9 cellular contexts compared by ENCODE assay signal in genomic region chr19:36916991-36917390, GRCh38. TPM values are rescaled to one million over a fixed set of nuclear protein-coding genes. Genes with fewer than 3 reads are reported as not detected.
DNase-seq lines count a peak whose midpoint lies in the region; ATAC-seq, FAIRE-seq and TF ChIP-seq lines count a peak whose summit lies in the region.
"Had no signal": no experiment of that assay in that cellular context is flagged by ENCODE, and none has a peak within 500 bp of the region (broad histone marks: within the 10 kb centered on the region; RNA-seq: fewer than 3 reads in every experiment).

No MANE protein-coding gene starts in this region.

- no peaks in the 10 kb centered on the region for H3K27me3 Mint-ChIP-seq in naive B cell

- H3K4me3 ChIP-seq in NT2/D1 (ENCODE audit: insufficient read length, low read depth) (peak overlapping the region; percentile 90), H1 (ENCODE audit: extremely low read depth in 1 of 4, insufficient read depth in 2 of 4, low read depth in 3 of 4, low read length in 4 of 4) (peak overlapping the region; percentile 81 to 92 (median 84); a peak in 7 of 8 replicates)

- peak overlapping the region; percentile 9; the same call in 1 of the 2 replicates for H4K8ac ChIP-seq in H1 (ENCODE audit: extremely low read depth, insufficient read depth, low read length)

- H3K36me3 Mint-ChIP-seq in naive B cell, result peaks cover 31 to 37% of the 10 kb centered on the region in 2 donors

- peak overlapping the region; percentile 84 to 96 (median 94) for H3K4me3 Mint-ChIP-seq in naive B cell

- peak overlapping the region; percentile 99 for H2AFZ ChIP-seq in H1 (ENCODE audit: low read length)

- H3K4ac ChIP-seq in H1 (replicated peaks; ENCODE audit: insufficient read length, low read depth, low read length), result no peak overlapping the region

- H3K14ac ChIP-seq in H1 (ENCODE audit: insufficient read length), result no peak overlapping the region

- DNase-seq in ELF-1 (ENCODE audit: low read depth, low spot score) (peak; percentile 5), NT2/D1 (ENCODE audit: low read depth, low spot score) (no peak), H1 (ENCODE audit: low read depth in 1 of 2, low spot score in 2 of 2) (no peak), naive B cell (no peak), GDM1 (lab: John Stamatoyannopoulos, UW) (no peak), SKM-1 (lab: John Stamatoyannopoulos, UW; ENCODE audit: unreplicated experiment) (no peak)
- no peak for DNase-seq in activated CD8-positive, alpha-beta memory T cell treated with anti-CD3 and anti-CD28 coated beads, Interleukin-2, amount 50 U/mL, for 48 hours

- H2BK5ac ChIP-seq in H1 (ENCODE audit: low read depth, low read length), result no peak overlapping the region

- H3K36me3 ChIP-seq in NT2/D1 (ENCODE audit: insufficient read depth, insufficient read length, low read length) (peaks cover 15% of the 10 kb centered on the region), H1 (ENCODE audit: control insufficient read depth in 2 of 4, insufficient read depth in 4 of 4, low read length in 3 of 4) (peaks cover 0 to 10% (median 4%) of the 10 kb centered on the region in 4 experiments; a peak in 4 of 8 replicates)

- H3K56ac ChIP-seq in H1 (replicated peaks; ENCODE audit: insufficient read length, low read depth, low read length), result no peak overlapping the region

- H3K79me2 ChIP-seq in H1 (ENCODE audit: control insufficient read depth in 1 of 2, insufficient read depth in 2 of 2, low read length in 2 of 2), result no peaks in the 10 kb centered on the region; a peak in 1 of 4 replicates

- WGBS in H1 (ENCODE audit: extremely low coverage in 1 of 2, insufficient coverage in 1 of 2, insufficient read length in 1 of 2, insufficient replicate concordance in 2 of 2, low coverage in 1 of 2, low lambda C conversion rate in 2 of 2, missing lambda C conversion rate in 1 of 2), 2 experiments, result 81% methylated on average over 7 of the region's 7 CpGs; no CpG with 5 or more reads in 1 of the 2 experiments

- H4K5ac ChIP-seq in H1 (ENCODE audit: insufficient read length, low read depth, low read length), result no peak overlapping the region

- TF ChIP-seq POLR2A in H1 (IDR thresholded peaks at IDR 0.05; ENCODE audit: control extremely low read depth in 1 of 2, low read depth in 2 of 2, low read length in 2 of 2), result no peak

- POLR2A ChIA-PET in H1 (lab: Charles Lee; ENCODE audit: partially characterized antibody), result interaction anchor here (1.1 kb wide), 1 partner anchor 67 kb away, joined by 4 read pairs; no protein-coding TSS in a partner anchor

- H3K23ac ChIP-seq in H1 (ENCODE audit: insufficient read length), result no peak overlapping the region

- H3K27ac Mint-ChIP-seq in naive B cell, result peak overlapping the region; percentile 80 to 99 (median 96)

- no peak overlapping the region for H2AK5ac ChIP-seq in H1 (ENCODE audit: low read depth, low read length)

- no peak overlapping the region for H3K27ac ChIP-seq in H1 (ENCODE audit: low read depth, low read length)

- H2BK15ac ChIP-seq in H1 (ENCODE audit: low read length), result no peak overlapping the region

- ATAC-seq in naive B cell (ENCODE audit: low read depth in 2 of 2), result no peak
- ATAC-seq in GM18873 (IDR thresholded peaks at IDR 0.05; ENCODE audit: low FRiP score, unreplicated experiment), result no peak

- CTCF ChIA-PET in H1 (lab: Charles Lee; ENCODE audit: partially characterized antibody), result interaction anchor here (0.9 to 1.1 kb wide), 2 partner anchors 9 to 15 kb away, joined by 3 read pairs; no protein-coding TSS in a partner anchor

- H3K18ac ChIP-seq in H1 (ENCODE audit: extremely low read depth, low read length), result no peak overlapping the region

- H4K91ac ChIP-seq in H1 (replicated peaks; ENCODE audit: insufficient read length, low read length), result no peak overlapping the region

- peaks cover 3% of the 10 kb centered on the region for H3K4me1 ChIP-seq in NT2/D1 (ENCODE audit: insufficient read depth, insufficient read length)
- H3K4me1 ChIP-seq in H1 (replicated peaks in 1 of 4; ENCODE audit: control insufficient read depth in 3 of 4, insufficient read depth in 4 of 4, low read length in 3 of 4), result peaks cover 0 to 4% (median 2%) of the 10 kb centered on the region in 4 experiments; a peak in 2 of 7 replicates

- H3K79me1 ChIP-seq in H1 (ENCODE audit: low read depth, low read length), result peaks cover 4% of the 10 kb centered on the region

- no peak for FAIRE-seq in H1 (lab: Jason Lieb, UNC)
- FAIRE-seq: TTC549 had no signal

- no peak for TF ChIP-seq CTCF in H1 (IDR thresholded peaks at IDR 0.05; ENCODE audit: control extremely low read depth in 1 of 3, insufficient read depth in 1 of 3, low read depth in 1 of 3, low read length in 3 of 3)

- H3K4me1 Mint-ChIP-seq in naive B cell, result peaks cover 19 to 28% (median 26%) of the 10 kb centered on the region in 3 donors

- no peak overlapping the region for H2BK120ac ChIP-seq in H1 (replicated peaks; ENCODE audit: low read depth, low read length)

- H3K27me3 ChIP-seq in NT2/D1 (ENCODE audit: insufficient read depth, insufficient read length) (no peaks in the 10 kb centered on the region), H1 (replicated peaks in 1 of 4; ENCODE audit: control insufficient read depth in 3 of 4, extremely low read depth in 1 of 4, insufficient read depth in 3 of 4, low read length in 3 of 4) (no peaks in the 10 kb centered on the region)

- no peak overlapping the region for H2BK20ac ChIP-seq in H1 (ENCODE audit: low read length)

- H3K9me3 ChIP-seq in NT2/D1 (ENCODE audit: insufficient read depth, low read length), result no peaks in the 10 kb centered on the region
- H3K9me3 ChIP-seq in H1 (ENCODE audit: insufficient read depth in 2 of 2, low read depth in 1 of 2, low read length in 1 of 2), result peaks cover 8 to 12% of the 10 kb centered on the region in 2 experiments; a peak in 2 of 4 replicates

- no peak overlapping the region for H2BK12ac ChIP-seq in H1 (ENCODE audit: low read depth, low read length)

- no peaks in the 10 kb centered on the region for H4K20me1 ChIP-seq in H1 (replicated peaks in 1 of 2; ENCODE audit: control insufficient read depth in 1 of 2, insufficient read depth in 2 of 2, low read length in 2 of 2)

- H3K23me2 ChIP-seq in H1 (ENCODE audit: low read depth, low read length), result peaks cover 6% of the 10 kb centered on the region

- peak overlapping the region; percentile 83 to 87 for H3K4me2 ChIP-seq in H1 (ENCODE audit: insufficient read depth in 1 of 2, low read depth in 2 of 2, low read length in 2 of 2)

- H3K9me3 Mint-ChIP-seq in naive B cell, result peaks cover 0 to 18% (median 6%) of the 10 kb centered on the region in 7 donors

- TF ChIP-seq RAD21 in H1 (IDR thresholded peaks at IDR 0.05 in 1 of 2, conservative IDR thresholded peaks at IDR 0.05 in 1 of 2; ENCODE audit: low read depth in 2 of 2, low read length in 2 of 2), result no peak

- TF ChIP-seq EP300 in H1 (IDR thresholded peaks at IDR 0.05; ENCODE audit: borderline replicate concordance in 1 of 2, low read depth in 2 of 2, low read length in 2 of 2), result no peak

- H3K9ac ChIP-seq in NT2/D1 (ENCODE audit: insufficient read length, low read depth), result peak overlapping the region; percentile 96
- peak overlapping the region in 1 of 4 experiments; percentile 74; a peak in 3 of 7 replicates for H3K9ac ChIP-seq in H1 (replicated peaks in 1 of 4; ENCODE audit: extremely low read depth in 1 of 4, low read depth in 3 of 4, low read length in 3 of 4)

TF ChIP-seq in H1, 55 proteins besides CTCF, POLR2A, EP300 and RAD21:
- TF ChIP-seq CHD2 (IDR thresholded peaks at IDR 0.05; ENCODE audit: low read length) (no peak), EGR1 (IDR thresholded peaks at IDR 0.05; ENCODE audit: borderline replicate concordance, low read depth, low read length) (no peak), TEAD4 (IDR thresholded peaks at IDR 0.05; ENCODE audit: low read depth, low read length) (no peak), PHF8 (conservative IDR thresholded peaks at IDR 0.05; ENCODE audit: low read depth, low read length) (no peak), HDAC2 (IDR thresholded peaks at IDR 0.05; ENCODE audit: borderline replicate concordance in 1 of 2, low read depth in 2 of 2, low read length in 2 of 2) (no peak), ATF3 (IDR thresholded peaks at IDR 0.05; ENCODE audit: insufficient read depth, low read depth, low read length) (no peak)

RNA-seq across cellular contexts. Expression of gene ZNF568, which starts 0.9 kb away (rescaled TPM):
- total RNA-seq in H1 (2021; fragmentation: NEBNext Ultra II Directional; extraction: Animal tissue kit (Norgen Biotek cat#: 25700)), result 2.4 and 2.7 TPM in 2 replicates
- polyA plus RNA-seq in H1 (2011; rRNA removed), result 1.4 and 1.6 TPM in 2 replicates
- 1.8 TPM for polyA plus RNA-seq in H1 (2011; cell fraction: cytosol; rRNA removed)
- polyA plus RNA-seq in H1 (2011; cell fraction: nucleus; rRNA removed), result 2.6 TPM
- polyA plus RNA-seq in H1 (2012, experiment 1 of 2), result 3.6 to 4.3 TPM (median 3.7 TPM) in 4 replicates
- polyA plus RNA-seq in H1 (2012, experiment 2 of 2), result 0.79 TPM
- polyA plus RNA-seq in H1 (2013, experiment 1 of 2), result 3.0 TPM
- polyA plus RNA-seq in H1 (2013, experiment 2 of 2), result 2.7 TPM
- polyA minus RNA-seq in H1 (2011; rRNA and poly(A)+ RNA removed), result 4.2 and 4.4 TPM in 2 replicates
- 3.3 TPM for polyA minus RNA-seq in H1 (2011; cell fraction: cytosol; rRNA and poly(A)+ RNA removed)
- 16.0 TPM for polyA minus RNA-seq in H1 (2011; cell fraction: nucleus; rRNA and poly(A)+ RNA removed)
- 10 to 100 TPM in 5 of 6 donors, 1 to 10 TPM in 1; 7.3 to 19.1 (median 13.0) TPM for polyA plus RNA-seq in naive B cell (ENCODE audit: low read depth in 6 of 6)

RNA-seq across cellular contexts. Expression of gene ZNF829, which starts 0.9 kb away (rescaled TPM):
- 2.3 and 3.3 TPM in 2 replicates for total RNA-seq in H1 (2021; fragmentation: NEBNext Ultra II Directional; extraction: Animal tissue kit (Norgen Biotek cat#: 25700))
- 0.97 and 1.3 TPM in 2 replicates for polyA plus RNA-seq in H1 (2011; rRNA removed)
- 1.4 TPM for polyA plus RNA-seq in H1 (2011; cell fraction: cytosol; rRNA removed)
- polyA plus RNA-seq in H1 (2011; cell fraction: nucleus; rRNA removed), result 1.6 TPM
- polyA plus RNA-seq in H1 (2012, experiment 1 of 2), result 1.5 to 3.0 TPM (median 2.2 TPM) in 4 replicates
- 0.10 TPM for polyA plus RNA-seq in H1 (2012, experiment 2 of 2)
- 6.3 TPM for polyA plus RNA-seq in H1 (2013, experiment 1 of 2)
- polyA plus RNA-seq in H1 (2013, experiment 2 of 2), result 5.5 TPM
- 4.0 and 5.4 TPM in 2 replicates for polyA minus RNA-seq in H1 (2011; rRNA and poly(A)+ RNA removed)
- polyA minus RNA-seq in H1 (2011; cell fraction: cytosol; rRNA and poly(A)+ RNA removed), result 1.5 TPM
- polyA minus RNA-seq in H1 (2011; cell fraction: nucleus; rRNA and poly(A)+ RNA removed), result 9.6 TPM
- polyA plus RNA-seq in naive B cell (ENCODE audit: low read depth in 6 of 6), result 1 to 10 TPM; 3.4 to 6.9 (median 5.0) TPM
